ENCODE assay signal across 14 cellular contexts in the genomic region with DNA sequence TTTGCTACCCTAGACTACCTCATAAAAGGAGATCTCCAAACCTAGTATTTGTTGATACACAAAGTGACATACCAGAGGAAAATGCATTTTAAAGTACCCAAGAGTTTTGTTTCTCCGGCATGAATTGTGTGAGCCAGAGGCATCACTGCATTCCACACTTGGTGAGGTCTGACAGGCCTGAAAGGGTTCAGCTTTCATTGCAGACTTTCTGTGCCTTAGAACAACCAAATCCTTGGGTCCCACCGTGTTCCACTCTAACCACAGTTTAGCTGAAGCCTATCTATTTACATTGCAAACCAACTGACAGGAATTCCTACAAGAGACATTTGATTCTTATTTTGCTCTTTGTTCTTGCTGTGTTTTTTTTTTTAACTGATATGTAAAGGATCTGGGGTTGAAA. TPM values are rescaled to one million over a fixed set of nuclear protein-coding genes. Genes with fewer than 3 reads are reported as not detected.
DNase-seq lines count a peak whose midpoint lies in the region; ATAC-seq and TF ChIP-seq lines count a peak whose summit lies in the region.
"Had no signal": no experiment of that assay in that cellular context is flagged by ENCODE, and none has a peak within 500 bp of the region (broad histone marks: within the 10 kb centered on the region; RNA-seq: fewer than 3 reads in every experiment).

No MANE protein-coding gene starts in this region.

- TF ChIP-seq CTCF in fibroblast of the aortic adventitia (IDR thresholded peaks at IDR 0.05; ENCODE audit: insufficient read depth, low read length) = no peak
- TF ChIP-seq CTCF in osteocyte (IDR thresholded peaks at IDR 0.05) = no peak

- no peak overlapping the region for H3K4me3 Mint-ChIP-seq in osteocyte (ENCODE audit: unreplicated experiment)
- no peak overlapping the region for H3K4me3 Mint-ChIP-seq in activated T-helper 17 cell treated with anti-CD3 and anti-CD28 coated beads, Interleukin-2, amount 50 U/mL, for 72 hours
- H3K4me3 Mint-ChIP-seq: activated naive CD4-positive, alpha-beta T cell treated with anti-CD3 and anti-CD28 coated beads for 36 hours; CD8-positive, alpha-beta T cell; naive B cell had no signal

- ATAC-seq in SK-N-SH treated with all-trans-retinoic acid at 6 μM for 48 hours (peak; percentile 35), GM18909 (IDR thresholded peaks at IDR 0.05; ENCODE audit: poor library complexity, unreplicated experiment) (no peak)
- ATAC-seq in activated T-helper 17 cell treated with anti-CD3 and anti-CD28 coated beads, Interleukin-2, amount 50 U/mL, for 72 hours (replicated peaks) = no peak
- ATAC-seq: CD8-positive, alpha-beta T cell; left lobe of liver had no signal

- peaks cover 2% of the 10 kb centered on the region for H3K36me3 Mint-ChIP-seq in osteocyte (ENCODE audit: unreplicated experiment)
- H3K36me3 Mint-ChIP-seq in activated T-helper 17 cell treated with anti-CD3 and anti-CD28 coated beads, Interleukin-2, amount 50 U/mL, for 72 hours (ENCODE audit: low read depth) = no peaks in the 10 kb centered on the region
- H3K36me3 Mint-ChIP-seq: CD8-positive, alpha-beta T cell; naive B cell had no signal

- H3K27me3 Mint-ChIP-seq in osteocyte (ENCODE audit: unreplicated experiment) = no peaks in the 10 kb centered on the region
- peaks cover under 1% of the 10 kb centered on the region for H3K27me3 Mint-ChIP-seq in activated T-helper 17 cell treated with anti-CD3 and anti-CD28 coated beads, Interleukin-2, amount 50 U/mL, for 72 hours

- H3K4me1 Mint-ChIP-seq in osteocyte (ENCODE audit: unreplicated experiment) = peaks cover 43% of the 10 kb centered on the region
- H3K4me1 Mint-ChIP-seq in activated T-helper 17 cell treated with anti-CD3 and anti-CD28 coated beads, Interleukin-2, amount 50 U/mL, for 72 hours = no peaks in the 10 kb centered on the region
- H3K4me1 Mint-ChIP-seq: naive B cell had no signal

- DNase-seq in HCEC 1CT (peak; percentile 53), fibroblast of the aortic adventitia (ENCODE audit: low read depth) (peak; percentile 47), osteocyte (ENCODE audit: extremely low spot score, unreplicated experiment) (no peak), pons (ENCODE audit: low spot score) (no peak)
- DNase-seq: activated naive CD4-positive, alpha-beta T cell treated with anti-CD3 and anti-CD28 coated beads for 36 hours; CD8-positive, alpha-beta T cell; naive B cell; stimulated activated CD4-positive, alpha-beta T cell treated with anti-CD3 and anti-CD28 coated beads, Interleukin-4, amount 100 ng/mL, for 1 hour; upper lobe of left lung had no signal

- H3K4me3 ChIP-seq in fibroblast of the aortic adventitia (ENCODE audit: low read depth, low read length) = no peak overlapping the region
- H3K4me3 ChIP-seq: right atrium auricular region, upper lobe of left lung had no signal

- peak overlapping the region; percentile 70 for H3K27ac Mint-ChIP-seq in osteocyte (ENCODE audit: unreplicated experiment)
- H3K27ac Mint-ChIP-seq in activated T-helper 17 cell treated with anti-CD3 and anti-CD28 coated beads, Interleukin-2, amount 50 U/mL, for 72 hours = no peak overlapping the region
- H3K27ac Mint-ChIP-seq: activated naive CD4-positive, alpha-beta T cell treated with anti-CD3 and anti-CD28 coated beads for 36 hours; CD8-positive, alpha-beta T cell had no signal

- H3K9me3 Mint-ChIP-seq in osteocyte (ENCODE audit: unreplicated experiment) = peaks cover 4% of the 10 kb centered on the region
- no peaks in the 10 kb centered on the region for H3K9me3 Mint-ChIP-seq in activated T-helper 17 cell treated with anti-CD3 and anti-CD28 coated beads, Interleukin-2, amount 50 U/mL, for 72 hours
- H3K9me3 Mint-ChIP-seq: activated naive CD4-positive, alpha-beta T cell treated with anti-CD3 and anti-CD28 coated beads for 36 hours; CD8-positive, alpha-beta T cell had no signal

TF ChIP-seq in SK-N-SH treated with all-trans-retinoic acid at 6 μM for 48 hours, 23 proteins besides CTCF, POLR2A, EP300 and RAD21:
- no peak for TF ChIP-seq BACH2 (CRISPR knock-in tag; IDR thresholded peaks at IDR 0.05; ENCODE audit: borderline replicate concordance)
- TF ChIP-seq CSDC2 (CRISPR knock-in tag; IDR thresholded peaks at IDR 0.05) = no peak
- TF ChIP-seq PATZ1 (CRISPR knock-in tag; IDR thresholded peaks at IDR 0.05; ENCODE audit: borderline replicate concordance) = no peak
- TF ChIP-seq ARNTL (CRISPR knock-in tag; IDR thresholded peaks at IDR 0.05; ENCODE audit: borderline replicate concordance, low read depth) = no peak
- no peak for TF ChIP-seq ZC3H10 (CRISPR knock-in tag; IDR thresholded peaks at IDR 0.05)
- TF ChIP-seq, protein P1, sequence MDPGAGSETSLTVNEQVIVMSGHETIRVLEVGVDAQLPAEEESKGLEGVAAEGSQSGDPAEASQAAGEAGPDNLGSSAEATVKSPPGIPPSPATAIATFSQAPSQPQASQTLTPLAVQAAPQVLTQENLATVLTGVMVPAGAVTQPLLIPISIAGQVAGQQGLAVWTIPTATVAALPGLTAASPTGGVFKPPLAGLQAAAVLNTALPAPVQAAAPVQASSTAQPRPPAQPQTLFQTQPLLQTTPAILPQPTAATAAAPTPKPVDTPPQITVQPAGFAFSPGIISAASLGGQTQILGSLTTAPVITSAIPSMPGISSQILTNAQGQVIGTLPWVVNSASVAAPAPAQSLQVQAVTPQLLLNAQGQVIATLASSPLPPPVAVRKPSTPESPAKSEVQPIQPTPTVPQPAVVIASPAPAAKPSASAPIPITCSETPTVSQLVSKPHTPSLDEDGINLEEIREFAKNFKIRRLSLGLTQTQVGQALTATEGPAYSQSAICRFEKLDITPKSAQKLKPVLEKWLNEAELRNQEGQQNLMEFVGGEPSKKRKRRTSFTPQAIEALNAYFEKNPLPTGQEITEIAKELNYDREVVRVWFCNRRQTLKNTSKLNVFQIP (CRISPR knock-in tag; IDR thresholded peaks at IDR 0.05; ENCODE audit: borderline replicate concordance, low read depth) = no peak
- no peak for TF ChIP-seq ZNF565 (CRISPR knock-in tag; conservative IDR thresholded peaks at IDR 0.05; ENCODE audit: low read depth)
- no peak for TF ChIP-seq GLIS3 (CRISPR knock-in tag; IDR thresholded peaks at IDR 0.05)
- TF ChIP-seq ZFP30 (CRISPR knock-in tag; IDR thresholded peaks at IDR 0.05) = no peak
- no peak for TF ChIP-seq ZNF70 (CRISPR knock-in tag; IDR thresholded peaks at IDR 0.05)
- TF ChIP-seq ISL1 (CRISPR knock-in tag; IDR thresholded peaks at IDR 0.05) = no peak
- TF ChIP-seq ZNF8 (CRISPR knock-in tag; IDR thresholded peaks at IDR 0.05) = no peak

RNA-seq across cellular contexts. Expression of gene EID1, which starts 21.0 kb away (rescaled TPM):
- 253 and 674 TPM in 2 replicates for total RNA-seq in fibroblast of the aortic adventitia (ENCODE audit: low replicate concordance)
- total RNA-seq in osteocyte = 168 and 185 TPM in 2 replicates
- 10 to 100 TPM; 67.5 to 96.9 TPM for total RNA-seq in activated T-helper 17 cell treated with anti-CD3 and anti-CD28 coated beads, Interleukin-2, amount 50 U/mL, for 72 hours

RNA-seq across cellular contexts. Expression of gene CEP152, which starts 46.1 kb away (rescaled TPM):
- 11.1 and 14.4 TPM in 2 replicates for total RNA-seq in fibroblast of the aortic adventitia (ENCODE audit: low replicate concordance)
- total RNA-seq in osteocyte = 5.6 and 6.8 TPM in 2 replicates
- 10 to 100 TPM; 26.7 to 34.0 TPM for total RNA-seq in activated T-helper 17 cell treated with anti-CD3 and anti-CD28 coated beads, Interleukin-2, amount 50 U/mL, for 72 hours

Comparison
In these comparisons a context has a peak if more than half of its experiments do, and no peak if none do; other contexts are left out.
1. DNase-seq: peak in HCEC 1CT (single experiment) and fibroblast of the aortic adventitia (single experiment); none in osteocyte (single experiment) and pons (single experiment).